21 cellular contexts compared by ENCODE assay signal in the genomic region with DNA sequence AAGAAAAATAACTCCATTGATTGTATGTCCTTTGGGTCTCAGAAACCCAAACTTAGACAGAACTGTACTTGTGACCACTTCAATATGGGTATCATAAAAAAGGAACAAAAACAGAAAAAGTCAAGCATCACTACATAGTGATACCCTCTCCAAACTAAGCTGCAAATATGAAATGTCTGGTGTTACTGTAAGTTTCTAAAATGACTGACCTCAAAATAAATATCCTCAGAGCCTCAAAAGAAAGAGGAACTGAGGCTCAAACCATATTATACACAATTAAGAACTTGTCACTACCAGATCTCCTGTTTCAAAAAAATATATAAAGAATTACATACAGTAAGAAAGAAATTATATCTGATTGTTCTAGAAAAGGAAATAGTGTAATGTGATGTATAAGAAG.
DNase-seq lines count a peak whose midpoint lies in the region; TF ChIP-seq lines count a peak whose summit lies in the region.
"Had no signal": no experiment of that assay in that cellular context is flagged by ENCODE, and none has a peak within 500 bp of the region (broad histone marks: within the 10 kb centered on the region; RNA-seq: fewer than 3 reads in every experiment).

No MANE protein-coding gene starts in this region.

- H3K79me2 ChIP-seq in OCI-LY3 (ENCODE audit: low read length): no peaks in the 10 kb centered on the region

- H3K9me3 ChIP-seq in OCI-LY3 (ENCODE audit: insufficient read depth, low read length): no peaks in the 10 kb centered on the region
- H3K9me3 ChIP-seq: BE2C, HAP-1 had no signal

- H3K9me3 Mint-ChIP-seq in activated naive CD4-positive, alpha-beta T cell treated with anti-CD3 and anti-CD28 coated beads for 36 hours: no peaks in the 10 kb centered on the region
- no peaks in the 10 kb centered on the region for H3K9me3 Mint-ChIP-seq in glutamatergic neuron (ENCODE audit: unreplicated experiment)

- intact Hi-C loops in activated naive CD4-positive, alpha-beta T cell treated with anti-CD3 and anti-CD28 coated beads for 36 hours (cut with micrococcal nuclease): no loop called here

- H3K27ac Mint-ChIP-seq in activated naive CD4-positive, alpha-beta T cell treated with anti-CD3 and anti-CD28 coated beads for 36 hours: no peak overlapping the region
- H3K27ac Mint-ChIP-seq in glutamatergic neuron (ENCODE audit: unreplicated experiment): no peak overlapping the region
- H3K27ac Mint-ChIP-seq: CD4-positive, CD25-positive, alpha-beta regulatory T cell had no signal

- peak overlapping the region; percentile 6; the same call in 1 of the 2 replicates for H3K4me3 ChIP-seq in OCI-LY3 (ENCODE audit: low read length)
- H3K4me3 ChIP-seq: HAP-1 had no signal

- peak overlapping the region; percentile 78 for H3K27ac ChIP-seq in OCI-LY3 (ENCODE audit: low read length)
- H3K27ac ChIP-seq: KMS-11 had no signal

- no peaks in the 10 kb centered on the region for H3K27me3 ChIP-seq in OCI-LY3 (ENCODE audit: low read depth, low read length)
- H3K27me3 ChIP-seq: BE2C had no signal

- no peaks in the 10 kb centered on the region for H4K20me1 ChIP-seq in OCI-LY3 (ENCODE audit: insufficient read depth, low read length)

- no peaks in the 10 kb centered on the region for H3K36me3 ChIP-seq in OCI-LY3 (replicated peaks; ENCODE audit: low read depth, low read length)
- H3K36me3 ChIP-seq: BE2C, HAP-1 had no signal

- no peak overlapping the region for H3K4me3 Mint-ChIP-seq in activated naive CD4-positive, alpha-beta T cell treated with anti-CD3 and anti-CD28 coated beads for 36 hours
- H3K4me3 Mint-ChIP-seq in glutamatergic neuron (ENCODE audit: unreplicated experiment): no peak overlapping the region
- H3K4me3 Mint-ChIP-seq: CD4-positive, CD25-positive, alpha-beta regulatory T cell had no signal

- no peak overlapping the region for H2AFZ ChIP-seq in OCI-LY3 (ENCODE audit: low read depth, low read length)

- TF ChIP-seq CTCF in OCI-LY3 (IDR thresholded peaks at IDR 0.05; ENCODE audit: low read depth, low read length): no peak
- TF ChIP-seq CTCF in glutamatergic neuron (IDR thresholded peaks at IDR 0.05; ENCODE audit: partially characterized antibody, unreplicated experiment): no peak

- CTCF ChIA-PET in activated naive CD4-positive, alpha-beta T cell treated with anti-CD3 and anti-CD28 coated beads for 36 hours (lab: Charles Lee): no interaction called here

- H3K4me1 ChIP-seq in OCI-LY3 (ENCODE audit: low read length): peaks cover 36% of the 10 kb centered on the region
- H3K4me1 ChIP-seq: HAP-1 had no signal

- no peaks in the 10 kb centered on the region for H3K36me3 Mint-ChIP-seq in activated naive CD4-positive, alpha-beta T cell treated with anti-CD3 and anti-CD28 coated beads for 36 hours (ENCODE audit: low read depth)
- no peaks in the 10 kb centered on the region for H3K36me3 Mint-ChIP-seq in glutamatergic neuron (ENCODE audit: unreplicated experiment)
- H3K36me3 Mint-ChIP-seq: CD4-positive, CD25-positive, alpha-beta regulatory T cell had no signal

- 0 out of 2 replicates have a peak overlapping the region, but pooled peaks have one; percentile 3 for H3K9ac ChIP-seq in OCI-LY3 (ENCODE audit: low read length)
- H3K9ac ChIP-seq: KMS-11 had no signal

- no peaks in the 10 kb centered on the region for H3K27me3 Mint-ChIP-seq in activated naive CD4-positive, alpha-beta T cell treated with anti-CD3 and anti-CD28 coated beads for 36 hours (ENCODE audit: low read depth)
- H3K27me3 Mint-ChIP-seq in glutamatergic neuron (ENCODE audit: unreplicated experiment): no peaks in the 10 kb centered on the region
- H3K27me3 Mint-ChIP-seq: CD4-positive, CD25-positive, alpha-beta regulatory T cell had no signal

- DNase-seq in SIG-M5 treated with dmso at 0.1 percent for 504 hours (lab: John Stamatoyannopoulos, UW; ENCODE audit: unreplicated experiment): peak; percentile 3
- no peak for DNase-seq in SIG-M5 (lab: John Stamatoyannopoulos, UW)
- DNase-seq in KG1 (lab: John Stamatoyannopoulos, UW): peak; percentile 5
- no peak for DNase-seq in activated naive CD4-positive, alpha-beta T cell treated with anti-CD3 and anti-CD28 coated beads for 36 hours
- DNase-seq in activated CD4-positive, alpha-beta T cell treated with anti-CD3 and anti-CD28 coated beads for 48 hours: no peak
- DNase-seq in glutamatergic neuron: no peak
- no peak for DNase-seq in medulla oblongata (ENCODE audit: extremely low spot score)
- DNase-seq: 8988T; BE2C; CD4-positive, CD25-positive, alpha-beta regulatory T cell; COR-L47; GF-D8; NCI-H1092; NCI-H1436 treated with DMSO at 0.1 percent for 48 hours; NCI-H2029; NCI-H2171; RPMI8226; SHP77 treated with DMSO at 0.1 percent for 48 hours had no signal

- H3K4me2 ChIP-seq in OCI-LY3 (ENCODE audit: low read length): peak overlapping the region; percentile 54
- H3K4me2 ChIP-seq: KMS-11 had no signal

- H3K4me1 Mint-ChIP-seq in activated naive CD4-positive, alpha-beta T cell treated with anti-CD3 and anti-CD28 coated beads for 36 hours (ENCODE audit: low read depth): no peaks in the 10 kb centered on the region
- H3K4me1 Mint-ChIP-seq in glutamatergic neuron (ENCODE audit: low read depth, unreplicated experiment): peaks cover 4% of the 10 kb centered on the region
- H3K4me1 Mint-ChIP-seq: CD4-positive, CD25-positive, alpha-beta regulatory T cell had no signal

Comparison
In these comparisons a context has a peak if more than half of its experiments do, and no peak if none do; other contexts are left out.
1. DNase-seq: peak in SIG-M5 treated with dmso at 0.1 percent for 504 hours (single experiment) and KG1 (single experiment); none in SIG-M5 (single experiment), activated naive CD4-positive, alpha-beta T cell treated with anti-CD3 and anti-CD28 coated beads for 36 hours (single experiment), activated CD4-positive, alpha-beta T cell treated with anti-CD3 and anti-CD28 coated beads for 48 hours (single experiment), glutamatergic neuron (single experiment) and medulla oblongata (single experiment).